27 cellular contexts compared by ENCODE assay signal in the genomic region with DNA sequence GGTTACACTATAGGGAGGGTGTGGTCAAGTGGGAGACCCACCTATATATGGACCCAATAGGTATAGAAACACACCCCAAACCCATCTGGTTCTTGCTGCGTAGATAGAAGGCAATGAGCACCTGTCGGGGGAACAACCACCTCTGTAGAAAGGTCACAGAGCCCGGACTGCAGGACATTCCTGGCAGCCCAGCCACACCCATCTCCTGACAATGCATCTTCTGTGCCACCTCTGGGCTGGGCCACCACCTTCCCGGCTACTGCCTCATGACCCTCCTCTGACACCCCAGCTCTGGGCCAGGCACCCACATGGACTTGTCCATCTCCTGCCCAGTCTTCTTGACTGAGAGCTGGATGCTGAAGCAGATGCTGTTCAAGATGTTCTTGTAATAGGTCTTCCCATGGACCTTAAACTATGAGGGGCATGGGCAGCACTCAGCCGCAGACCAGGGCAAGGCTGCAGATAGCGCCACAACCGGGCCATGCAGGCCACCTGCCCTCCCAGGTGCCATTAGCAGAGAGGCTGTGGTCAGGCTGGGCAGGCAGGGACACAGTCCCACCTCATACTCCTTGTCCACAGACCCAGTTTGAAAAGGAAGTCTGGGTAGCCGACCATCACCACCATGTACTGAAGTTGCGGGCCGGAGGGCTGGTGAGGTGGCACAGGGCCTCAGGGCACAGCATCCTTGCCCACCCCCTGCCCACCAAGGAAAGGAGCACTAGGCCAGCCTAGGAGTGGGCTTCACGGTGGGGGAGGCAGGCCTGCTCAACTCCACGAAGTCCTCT. TPM values are rescaled to one million over a fixed set of nuclear protein-coding genes. Genes with fewer than 3 reads are reported as not detected.
"Had no signal": no experiment of that assay in that cellular context is flagged by ENCODE, and none has a peak within 500 bp of the region (broad histone marks: within the 10 kb centered on the region; RNA-seq: fewer than 3 reads in every experiment).

No MANE protein-coding gene starts in this region.

- DNase-seq: activated CD4-positive, alpha-beta memory T cell treated with anti-CD3 and anti-CD28 coated beads, Interleukin-2, amount 10 ng/mL, durations not matched to agents 7 days and 5 days; activated CD4-positive, alpha-beta T cell treated with anti-CD3 and anti-CD28 coated beads, Interleukin-2, amount 10 ng/mL, durations not matched to agents 24 days and 14 days; activated T-cell treated with anti-CD3 and anti-CD28 coated beads, Interleukin-2, amount 50 U/mL, for 72 hours; adrenal gland; heart left ventricle; left cardiac atrium; pancreas; right cardiac atrium; stimulated activated CD4-positive, alpha-beta T cell treated with anti-CD3 and anti-CD28 coated beads, Interleukin-2, amount 100 ng/mL, for 24 hours; stomach had no signal

- H3K27ac ChIP-seq: adrenal gland, coronary artery, heart left ventricle, neutrophil, pancreas, skin epidermis, stomach, suprapubic skin, tibial nerve, VCaP had no signal

- ATAC-seq: activated CD4-positive, CD25-positive, alpha-beta regulatory T cell treated with anti-CD3 and anti-CD28 coated beads, Interleukin-2, amount 50 U/mL, for 24 hours; activated T-cell treated with anti-CD3 and anti-CD28 coated beads, Interleukin-2, amount 50 U/mL, for 72 hours; heart left ventricle; left cardiac atrium; natural killer cell treated with Interleukin-12 subunit alpha and Interleukin-12 subunit beta and Interleukin-15 and Interleukin-18, amount 100 ng/mL, for 72 hours; pancreas; right cardiac atrium; stimulated activated memory B cell treated with anti-CD40 and anti-IgM and Interleukin-4, amounts not matched to agents 10 μg/mL and 1 μg/mL and 100 μg/mL, for 72 hours had no signal

- FAIRE-seq: astrocyte, islet of Langerhans, pancreas, urothelium cell line had no signal

- H3K36me3 ChIP-seq: adrenal gland, heart left ventricle, neutrophil, pancreas, stomach, suprapubic skin, tibial nerve had no signal

- H3K4me3 ChIP-seq: adrenal gland, coronary artery, heart left ventricle, pancreas, skin epidermis, stomach, suprapubic skin, tibial nerve had no signal

- H3K9me3 ChIP-seq: adrenal gland, heart left ventricle, neutrophil, pancreas, suprapubic skin, tibial nerve had no signal

RNA-seq across cellular contexts. Expression of gene ALPG, which starts 9.3 kb away (rescaled TPM):
- total RNA-seq: activated CD4-positive, alpha-beta memory T cell treated with anti-CD3 and anti-CD28 coated beads, Interleukin-2, amount 10 ng/mL, durations not matched to agents 7 days and 5 days; activated CD4-positive, alpha-beta T cell treated with anti-CD3 and anti-CD28 coated beads, Interleukin-2, amount 10 ng/mL, durations not matched to agents 24 days and 14 days; activated T-cell treated with anti-CD3 and anti-CD28 coated beads, Interleukin-2, amount 50 U/mL, for 72 hours; adrenal gland; epithelial cell of proximal tubule; fibroblast of villous mesenchyme; heart left ventricle; left cardiac atrium; lung microvascular endothelial cell; mesothelial cell of epicardium; natural killer cell treated with Interleukin-12 subunit alpha and Interleukin-12 subunit beta and Interleukin-15 and Interleukin-18, amount 100 ng/mL, for 72 hours; pancreas; pulmonary artery endothelial cell; right cardiac atrium; stomach; suprapubic skin; tibial nerve had no signal
- polyA plus RNA-seq: adrenal gland, heart left ventricle, pancreas, right cardiac atrium, stomach had no signal

RNA-seq across cellular contexts. Expression of gene ALPP, which starts 37.4 kb away (rescaled TPM):
- total RNA-seq: activated CD4-positive, alpha-beta memory T cell treated with anti-CD3 and anti-CD28 coated beads, Interleukin-2, amount 10 ng/mL, durations not matched to agents 7 days and 5 days; activated CD4-positive, alpha-beta T cell treated with anti-CD3 and anti-CD28 coated beads, Interleukin-2, amount 10 ng/mL, durations not matched to agents 24 days and 14 days; activated T-cell treated with anti-CD3 and anti-CD28 coated beads, Interleukin-2, amount 50 U/mL, for 72 hours; adrenal gland; epithelial cell of proximal tubule; fibroblast of villous mesenchyme; heart left ventricle; left cardiac atrium; lung microvascular endothelial cell; mesothelial cell of epicardium; natural killer cell treated with Interleukin-12 subunit alpha and Interleukin-12 subunit beta and Interleukin-15 and Interleukin-18, amount 100 ng/mL, for 72 hours; pancreas; pulmonary artery endothelial cell; right cardiac atrium; stomach; suprapubic skin; tibial nerve had no signal
- polyA plus RNA-seq: adrenal gland, heart left ventricle, pancreas, right cardiac atrium, stomach had no signal

RNA-seq across cellular contexts. Expression of gene ALPI, which starts 40.0 kb away (rescaled TPM):
- total RNA-seq: activated CD4-positive, alpha-beta memory T cell treated with anti-CD3 and anti-CD28 coated beads, Interleukin-2, amount 10 ng/mL, durations not matched to agents 7 days and 5 days; activated CD4-positive, alpha-beta T cell treated with anti-CD3 and anti-CD28 coated beads, Interleukin-2, amount 10 ng/mL, durations not matched to agents 24 days and 14 days; activated T-cell treated with anti-CD3 and anti-CD28 coated beads, Interleukin-2, amount 50 U/mL, for 72 hours; adrenal gland; astrocyte; epithelial cell of proximal tubule; fibroblast of villous mesenchyme; heart left ventricle; left cardiac atrium; lung microvascular endothelial cell; mesothelial cell of epicardium; natural killer cell treated with Interleukin-12 subunit alpha and Interleukin-12 subunit beta and Interleukin-15 and Interleukin-18, amount 100 ng/mL, for 72 hours; pancreas; pulmonary artery endothelial cell; right cardiac atrium; suprapubic skin; tibial nerve had no signal
- polyA plus RNA-seq: adrenal gland, heart left ventricle, pancreas, right cardiac atrium, stomach had no signal
